In genomic region chr18:36296591-36297418, GRCh38 we compare ENCODE assay signal across 8 cellular contexts. TPM values are rescaled to one million over a fixed set of nuclear protein-coding genes. Genes with fewer than 3 reads are reported as not detected.
A peak's percentile ranks its signal among the peaks of the same experiment; 100 is the strongest.
DNase-seq lines count a peak whose midpoint lies in the region; ATAC-seq and TF ChIP-seq lines count a peak whose summit lies in the region.

No MANE protein-coding gene starts in this region.

- no peak overlapping the region for H3K4me3 Mint-ChIP-seq in central memory CD8-positive, alpha-beta T cell

- peak; percentile 60 for TF ChIP-seq CTCF in AG04450 (IDR thresholded peaks at IDR 0.05; ENCODE audit: low read depth, low read length)
- peak; percentile 24 for TF ChIP-seq CTCF in GM13976 (IDR thresholded peaks at IDR 0.05; ENCODE audit: borderline replicate concordance, control extremely low read depth, extremely low read depth, insufficient read depth, missing control alignments)

- peaks cover 31% of the 10 kb centered on the region for H3K27me3 Mint-ChIP-seq in central memory CD8-positive, alpha-beta T cell

- DNase-seq in AG04450 (ENCODE audit: low read depth, low spot score), result peak; percentile 50
- peak; percentile 66 for DNase-seq in GM13976 (ENCODE audit: low spot score)
- DNase-seq in NCI-H774 (lab: John Stamatoyannopoulos, UW), result peak; percentile 18
- no peak for DNase-seq in central memory CD8-positive, alpha-beta T cell (ENCODE audit: low spot score in 2 of 2)
- DNase-seq in inferior parietal cortex (ENCODE audit: extremely low spot score), result peak; percentile 70

- no peaks in the 10 kb centered on the region for H3K9me3 ChIP-seq in AG04450 (ENCODE audit: control insufficient read depth, insufficient read depth, low read length)

- in situ Hi-C loops in GM13976 (cut with MboI; ENCODE audit: low sequenced_read_pairs, unreplicated experiment), result no loop called here

- ATAC-seq in HG03280 (IDR thresholded peaks at IDR 0.05; ENCODE audit: unreplicated experiment) (peak; percentile 7), GM21619 (IDR thresholded peaks at IDR 0.05; ENCODE audit: unreplicated experiment) (no peak)
- peak; percentile 14 for ATAC-seq in central memory CD8-positive, alpha-beta T cell (replicated peaks; ENCODE audit: extremely low read depth, poor library complexity, severe bottlenecking)

- CTCF ChIA-PET in AG04450 (lab: Charles Lee), result interaction anchor here (0.7 to 2.2 kb wide), 6 partner anchors 38 to 774 kb away, joined by 3 to 6 read pairs (median 4); no protein-coding TSS in a partner anchor

- POLR2A ChIA-PET in AG04450 (lab: Yijun Ruan, JAX), result interaction anchor here (0.9 to 1.5 kb wide), 3 partner anchors 11 to 137 kb away, joined by 3 read pairs; no protein-coding TSS in a partner anchor

- H3K27ac ChIP-seq in AG04450 (ENCODE audit: low read depth, low read length), result peak overlapping the region; percentile 65
- H3K27ac ChIP-seq in skin epidermis, result peak overlapping the region in 18 of 21 experiments; percentile 7 to 81 (median 57)

- H3K4me1 Mint-ChIP-seq in central memory CD8-positive, alpha-beta T cell, result no peaks in the 10 kb centered on the region

- H3K27me3 ChIP-seq in AG04450 (ENCODE audit: control insufficient read depth, insufficient read depth, low read length), result no peaks in the 10 kb centered on the region

- no peaks in the 10 kb centered on the region for H3K9me3 Mint-ChIP-seq in central memory CD8-positive, alpha-beta T cell

- no peak overlapping the region for H3K27ac Mint-ChIP-seq in central memory CD8-positive, alpha-beta T cell (ENCODE audit: low read depth)

- H3K4me3 ChIP-seq in AG04450 (ENCODE audit: low read depth, low read length), result peak overlapping the region; percentile 65
- H3K4me3 ChIP-seq in skin epidermis, result peak overlapping the region; percentile 37 to 57 (median 50)

- no peaks in the 10 kb centered on the region for H3K36me3 Mint-ChIP-seq in central memory CD8-positive, alpha-beta T cell (ENCODE audit: insufficient read depth)

RNA-seq across cellular contexts. Expression of gene FHOD3, which starts 0.7 kb away (rescaled TPM):
- polyA plus RNA-seq in AG04450 (2011; rRNA removed), result 41.1 and 50.3 TPM in 2 replicates
- polyA minus RNA-seq in AG04450 (2011; rRNA and poly(A)+ RNA removed), result 51.0 and 58.7 TPM in 2 replicates

Comparison
In these comparisons a context has a peak if more than half of its experiments do, and no peak if none do; other contexts are left out.
1. DNase-seq: peak in AG04450 (single experiment), GM13976 (single experiment), NCI-H774 (single experiment) and inferior parietal cortex (single experiment); none in central memory CD8-positive, alpha-beta T cell (0 of 2).